Comparison of ENCODE assay signal across 1 cellular context in genomic region chr6:3001773-3002293, GRCh38.
TF ChIP-seq lines count a peak whose summit lies in the region.

No MANE protein-coding gene starts in this region.

TF ChIP-seq in GM23338, 12 proteins besides CTCF, POLR2A, EP300 and RAD21 (continued from another document):
- TF ChIP-seq, protein P1, sequence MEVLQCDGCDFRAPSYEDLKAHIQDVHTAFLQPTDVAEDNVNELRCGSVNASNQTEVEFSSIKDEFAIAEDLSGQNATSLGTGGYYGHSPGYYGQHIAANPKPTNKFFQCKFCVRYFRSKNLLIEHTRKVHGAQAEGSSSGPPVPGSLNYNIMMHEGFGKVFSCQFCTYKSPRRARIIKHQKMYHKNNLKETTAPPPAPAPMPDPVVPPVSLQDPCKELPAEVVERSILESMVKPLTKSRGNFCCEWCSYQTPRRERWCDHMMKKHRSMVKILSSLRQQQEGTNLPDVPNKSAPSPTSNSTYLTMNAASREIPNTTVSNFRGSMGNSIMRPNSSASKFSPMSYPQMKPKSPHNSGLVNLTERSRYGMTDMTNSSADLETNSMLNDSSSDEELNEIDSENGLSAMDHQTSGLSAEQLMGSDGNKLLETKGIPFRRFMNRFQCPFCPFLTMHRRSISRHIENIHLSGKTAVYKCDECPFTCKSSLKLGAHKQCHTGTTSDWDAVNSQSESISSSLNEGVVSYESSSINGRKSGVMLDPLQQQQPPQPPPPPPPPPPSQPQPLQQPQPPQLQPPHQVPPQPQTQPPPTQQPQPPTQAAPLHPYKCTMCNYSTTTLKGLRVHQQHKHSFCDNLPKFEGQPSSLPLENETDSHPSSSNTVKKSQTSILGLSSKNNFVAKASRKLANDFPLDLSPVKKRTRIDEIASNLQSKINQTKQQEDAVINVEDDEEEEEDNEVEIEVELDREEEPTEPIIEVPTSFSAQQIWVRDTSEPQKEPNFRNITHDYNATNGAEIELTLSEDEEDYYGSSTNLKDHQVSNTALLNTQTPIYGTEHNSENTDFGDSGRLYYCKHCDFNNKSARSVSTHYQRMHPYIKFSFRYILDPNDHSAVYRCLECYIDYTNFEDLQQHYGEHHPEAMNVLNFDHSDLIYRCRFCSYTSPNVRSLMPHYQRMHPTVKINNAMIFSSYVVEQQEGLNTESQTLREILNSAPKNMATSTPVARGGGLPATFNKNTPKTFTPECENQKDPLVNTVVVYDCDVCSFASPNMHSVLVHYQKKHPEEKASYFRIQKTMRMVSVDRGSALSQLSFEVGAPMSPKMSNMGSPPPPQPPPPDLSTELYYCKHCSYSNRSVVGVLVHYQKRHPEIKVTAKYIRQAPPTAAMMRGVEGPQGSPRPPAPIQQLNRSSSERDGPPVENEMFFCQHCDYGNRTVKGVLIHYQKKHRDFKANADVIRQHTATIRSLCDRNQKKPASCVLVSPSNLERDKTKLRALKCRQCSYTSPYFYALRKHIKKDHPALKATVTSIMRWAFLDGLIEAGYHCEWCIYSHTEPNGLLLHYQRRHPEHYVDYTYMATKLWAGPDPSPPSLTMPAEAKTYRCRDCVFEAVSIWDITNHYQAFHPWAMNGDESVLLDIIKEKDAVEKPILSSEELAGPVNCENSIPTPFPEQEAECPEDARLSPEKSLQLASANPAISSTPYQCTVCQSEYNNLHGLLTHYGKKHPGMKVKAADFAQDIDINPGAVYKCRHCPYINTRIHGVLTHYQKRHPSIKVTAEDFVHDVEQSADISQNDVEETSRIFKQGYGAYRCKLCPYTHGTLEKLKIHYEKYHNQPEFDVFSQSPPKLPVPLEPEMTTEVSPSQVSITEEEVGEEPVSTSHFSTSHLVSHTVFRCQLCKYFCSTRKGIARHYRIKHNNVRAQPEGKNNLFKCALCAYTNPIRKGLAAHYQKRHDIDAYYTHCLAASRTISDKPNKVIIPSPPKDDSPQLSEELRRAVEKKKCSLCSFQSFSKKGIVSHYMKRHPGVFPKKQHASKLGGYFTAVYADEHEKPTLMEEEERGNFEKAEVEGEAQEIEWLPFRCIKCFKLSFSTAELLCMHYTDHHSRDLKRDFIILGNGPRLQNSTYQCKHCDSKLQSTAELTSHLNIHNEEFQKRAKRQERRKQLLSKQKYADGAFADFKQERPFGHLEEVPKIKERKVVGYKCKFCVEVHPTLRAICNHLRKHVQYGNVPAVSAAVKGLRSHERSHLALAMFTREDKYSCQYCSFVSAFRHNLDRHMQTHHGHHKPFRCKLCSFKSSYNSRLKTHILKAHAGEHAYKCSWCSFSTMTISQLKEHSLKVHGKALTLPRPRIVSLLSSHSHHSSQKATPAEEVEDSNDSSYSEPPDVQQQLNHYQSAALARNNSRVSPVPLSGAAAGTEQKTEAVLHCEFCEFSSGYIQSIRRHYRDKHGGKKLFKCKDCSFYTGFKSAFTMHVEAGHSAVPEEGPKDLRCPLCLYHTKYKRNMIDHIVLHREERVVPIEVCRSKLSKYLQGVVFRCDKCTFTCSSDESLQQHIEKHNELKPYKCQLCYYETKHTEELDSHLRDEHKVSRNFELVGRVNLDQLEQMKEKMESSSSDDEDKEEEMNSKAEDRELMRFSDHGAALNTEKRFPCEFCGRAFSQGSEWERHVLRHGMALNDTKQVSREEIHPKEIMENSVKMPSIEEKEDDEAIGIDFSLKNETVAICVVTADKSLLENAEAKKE (CRISPR knock-in tag; IDR thresholded peaks at IDR 0.05) = no peak
- no peak for TF ChIP-seq STAT1 (IDR thresholded peaks at IDR 0.05; ENCODE audit: unreplicated experiment)
